ENCODE assay signal across 9 cellular contexts in the genomic region with DNA sequence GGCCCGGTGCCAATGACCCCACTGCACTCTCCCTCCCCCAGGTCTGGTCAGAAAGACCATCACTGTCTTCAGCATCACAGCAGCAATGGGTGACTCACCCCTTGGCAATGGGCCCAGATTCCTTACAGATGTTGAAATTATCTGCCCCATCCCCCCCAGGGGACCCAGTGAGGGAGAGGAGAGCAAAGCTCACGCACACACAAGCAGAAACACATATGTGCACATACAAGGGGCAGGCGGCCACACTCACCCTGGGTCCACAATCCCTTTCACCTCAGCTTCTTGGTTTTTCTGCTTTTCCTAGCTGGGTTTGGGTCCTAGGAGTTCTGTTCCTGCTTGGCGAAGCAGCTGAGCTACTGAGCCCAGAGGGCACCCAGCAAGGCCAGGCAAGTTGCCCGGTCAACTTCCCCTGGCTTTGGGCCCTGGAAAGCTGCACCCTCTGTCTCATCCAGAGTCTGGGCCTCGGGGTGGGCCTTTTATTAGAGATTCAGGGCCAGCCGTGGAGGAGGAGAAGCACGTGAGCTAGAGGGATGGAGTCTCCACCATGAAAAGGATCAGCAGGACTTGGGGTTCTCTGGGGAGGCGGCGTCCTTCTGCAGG. TPM values are rescaled to one million over a fixed set of nuclear protein-coding genes. Genes with fewer than 3 reads are reported as not detected.
A peak's percentile ranks its signal among the peaks of the same experiment; 100 is the strongest.
DNase-seq lines count a peak whose midpoint lies in the region; ATAC-seq and TF ChIP-seq lines count a peak whose summit lies in the region.
"Had no signal": no experiment of that assay in that cellular context is flagged by ENCODE, and none has a peak within 500 bp of the region (broad histone marks: within the 10 kb centered on the region; RNA-seq: fewer than 3 reads in every experiment).

No MANE protein-coding gene starts in this region.

- H3K9me3 ChIP-seq in tibial nerve, result no peaks in the 10 kb centered on the region

- CTCF ChIA-PET in HEK293T (lab: Yijun Ruan, JAX), result interaction anchor here (0.6 to 1.7 kb wide), 3 partner anchors 14 to 26 kb away, joined by 3 to 8 read pairs (median 3); no protein-coding TSS in a partner anchor

- WGBS in tibial nerve, 2 donors, result 11 to 22% methylated on average over 9 to 10 of the region's 10 CpGs

- peak overlapping the region in 1 of 4 donors; percentile 47 for H3K4me3 ChIP-seq in tibial nerve

- TF ChIP-seq POLR2A in tibial nerve (IDR thresholded peaks at IDR 0.05), result no peak

- H3K36me3 ChIP-seq in tibial nerve, result peaks cover 0 to 9% (median 0%) of the 10 kb centered on the region in 3 donors

- in situ Hi-C loops in SK-MEL-5 (cut with HindIII; ENCODE audit: low pct_unique_long_range_greater_than_20kb, low sequenced_read_pairs), result no loop called here

- peaks cover 7 to 96% (median 80%) of the 10 kb centered on the region in 4 donors for H3K4me1 ChIP-seq in tibial nerve

- no peak for TF ChIP-seq CTCF in tibial nerve (IDR thresholded peaks at IDR 0.05)

- peak in 1 of 2 donors; percentile 95 for TF ChIP-seq EP300 in tibial nerve (IDR thresholded peaks at IDR 0.05)

- DNase-seq in Ammon's horn (ENCODE audit: low spot score) (peak; percentile 91), HEK293T (ENCODE audit: extremely low spot score) (peak; percentile 52), SK-MEL-5 (ENCODE audit: low read depth, low spot score) (peak; percentile 90), epithelial cell of prostate (ENCODE audit: low read depth, low spot score) (no peak), middle frontal gyrus (ENCODE audit: extremely low spot score, low spot score) (peak; percentile 62), tibial nerve (ENCODE audit: low spot score in 2 of 2) (peak; percentile 98 to 99), T-helper 2 cell (no peak)
- DNase-seq: naive B cell had no signal

- POLR2A ChIA-PET in HEK293T (lab: Yijun Ruan, JAX), result interaction anchor here (1.9 kb wide), 2 partner anchors 13 to 45 kb away, joined by 4 to 10 read pairs; no protein-coding TSS in a partner anchor

- peak overlapping the region; percentile 87 for H3K27ac ChIP-seq in epithelial cell of prostate
- peak overlapping the region; percentile 47 to 89 (median 84) for H3K27ac ChIP-seq in tibial nerve

- no peak for ATAC-seq in HG03175 (IDR thresholded peaks at IDR 0.05; ENCODE audit: unreplicated experiment)

- H3K27me3 ChIP-seq in tibial nerve, result no peaks in the 10 kb centered on the region

TF ChIP-seq in HEK293T, 16 proteins besides CTCF, POLR2A, EP300 and RAD21:
- no peak for TF ChIP-seq BHLHE40 (IDR thresholded peaks at IDR 0.05; ENCODE audit: borderline replicate concordance)
- TF ChIP-seq ZNF384 (IDR thresholded peaks at IDR 0.05), result no peak
- TF ChIP-seq NFRKB (IDR thresholded peaks at IDR 0.05), result no peak
- no peak for TF ChIP-seq ARNT (IDR thresholded peaks at IDR 0.05)
- TF ChIP-seq CTBP1 (IDR thresholded peaks at IDR 0.05; ENCODE audit: borderline replicate concordance), result no peak
- no peak for TF ChIP-seq TARDBP (IDR thresholded peaks at IDR 0.05)
- no peak for TF ChIP-seq L3MBTL2 (conservative IDR thresholded peaks at IDR 0.05)
- TF ChIP-seq LEF1 (IDR thresholded peaks at IDR 0.05; ENCODE audit: borderline replicate concordance), result no peak
- no peak for TF ChIP-seq HDGF (IDR thresholded peaks at IDR 0.05; ENCODE audit: borderline replicate concordance)
- TF ChIP-seq SUZ12 (IDR thresholded peaks at IDR 0.05), result no peak

RNA-seq across cellular contexts. Expression of a gene that starts 2.6 kb away (rescaled TPM):
- total RNA-seq in SK-MEL-5 (2014; rRNA removed; shearing (Covaris generic)), result 5.6 and 6.7 TPM in 2 replicates
- 1.1 and 3.0 TPM in 2 replicates for polyA plus RNA-seq in SK-MEL-5 (2015; cell fraction: cytosol; rRNA removed)
- 68.8 and 99.3 TPM in 2 replicates for polyA plus RNA-seq in SK-MEL-5 (2015; cell fraction: nucleus; rRNA removed)
- 100 to 1,000 TPM; 147 to 311 (median 212) TPM for total RNA-seq in tibial nerve

RNA-seq across cellular contexts. Expression of a gene that starts 56.6 kb away (rescaled TPM):
- total RNA-seq in SK-MEL-5 (2014; rRNA removed; shearing (Covaris generic)), result 45.7 and 49.4 TPM in 2 replicates
- polyA plus RNA-seq in SK-MEL-5 (2015; cell fraction: cytosol; rRNA removed), result 52.4 and 65.9 TPM in 2 replicates
- polyA plus RNA-seq in SK-MEL-5 (2015; cell fraction: nucleus; rRNA removed), result 20.6 and 35.1 TPM in 2 replicates
- total RNA-seq in tibial nerve, result 100 to 1,000 TPM in 1 of 4 donors, 10 to 100 TPM in 3; 62.5 to 108 (median 89.7) TPM

Comparison
In these comparisons a context has a peak if more than half of its experiments do, and no peak if none do; other contexts are left out.
1. DNase-seq: peak in Ammon's horn (single experiment), HEK293T (single experiment), SK-MEL-5 (single experiment), middle frontal gyrus (single experiment) and tibial nerve (2 of 2); none in epithelial cell of prostate (single experiment) and T-helper 2 cell (0 of 5).
2. RNA of a gene that starts 2.6 kb away (total RNA-seq): 147 to 311 TPM in tibial nerve; 5.6 to 6.7 TPM in SK-MEL-5; every median in the first group is over 10 times any median in the second.